In genomic region chr9:138063785-138064184, GRCh38 we compare ENCODE assay signal across 25 cellular contexts.
"Had no signal": no experiment of that assay in that cellular context is flagged by ENCODE, and none has a peak within 500 bp of the region (broad histone marks: within the 10 kb centered on the region; RNA-seq: fewer than 3 reads in every experiment).

No MANE protein-coding gene starts in this region.

- DNase-seq: Kasumi-1; MM.1S; NCI-H1092 treated with DMSO at 0.1 percent for 48 hours; NCI-H1436; NCI-H187; NCI-H2029; NCI-H2081 treated with DMSO at 0.1 percent for 48 hours; NCI-H2171; NCI-H226; NCI-H446; NCI-H510A; NCI-H524 treated with DMSO at 0.1 percent for 48 hours; NCI-H69; NCI-H774; NK-92 treated with Interleukin-12 subunit alpha and Interleukin-12 subunit beta, amount 100 ng/mL, for 24 hours; PC-9; Right ventricle myocardium superior; RPMI8226; SIG-M5 had no signal

- H3K36me3 Mint-ChIP-seq: IgD-negative memory B cell had no signal

- ATAC-seq: K562 had no signal

- H3K27ac ChIP-seq: HL-60, KMS-11, PC-9, SJSA1, SK-N-MC had no signal

- H3K36me3 ChIP-seq: SJSA1 had no signal

- H3K9ac ChIP-seq: KMS-11 had no signal

- H3K4me3 Mint-ChIP-seq: IgD-negative memory B cell had no signal

- H3K4me3 ChIP-seq: K562, PC-9, SJSA1, SK-N-MC had no signal

- H3K9me3 ChIP-seq: SJSA1 had no signal

- H3K4me1 ChIP-seq: SJSA1 had no signal

- H3K9me3 Mint-ChIP-seq: IgD-negative memory B cell had no signal

- H3K27ac Mint-ChIP-seq: IgD-negative memory B cell had no signal
